ENCODE assay signal across 14 cellular contexts in the genomic region with DNA sequence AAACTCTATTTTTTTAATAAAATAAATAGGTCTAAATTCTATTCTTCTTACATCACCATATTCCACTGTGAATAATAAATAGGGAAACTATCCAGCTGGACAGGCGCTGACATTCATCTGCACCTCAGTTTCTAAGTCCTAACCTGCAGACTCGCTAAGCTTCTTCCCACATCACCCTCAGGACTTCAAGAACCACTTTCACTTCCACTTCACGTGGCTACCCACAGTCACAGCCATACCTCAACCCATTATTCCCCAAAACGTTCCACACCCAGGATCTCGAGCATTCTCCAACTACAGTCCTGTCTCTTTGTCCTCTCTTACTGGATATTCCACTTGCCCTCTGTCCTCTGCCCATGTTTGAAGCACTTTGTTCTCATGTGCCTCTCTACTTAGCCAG.
DNase-seq lines count a peak whose midpoint lies in the region; ATAC-seq and TF ChIP-seq lines count a peak whose summit lies in the region.
"Had no signal": no experiment of that assay in that cellular context is flagged by ENCODE, and none has a peak within 500 bp of the region (broad histone marks: within the 10 kb centered on the region; RNA-seq: fewer than 3 reads in every experiment).

No MANE protein-coding gene starts in this region.

- no peaks in the 10 kb centered on the region for H3K27me3 ChIP-seq in trophoblast cell (ENCODE audit: insufficient read depth, low read length)
- H3K27me3 ChIP-seq: hepatocyte, Peyer's patch had no signal

- H3K9me3 Mint-ChIP-seq in activated T-helper 1 cell treated with anti-CD3 and anti-CD28 coated beads, Interleukin-12 subunit alpha, Interleukin-12 subunit beta, Interleukin-2, Interleukin-4 antibody, amounts not matched to agents 30 ng/mL and 10 ng/mL and 1 ng/mL, durations not matched to agents 14 hours and 24 hours and 36 hours, result no peaks in the 10 kb centered on the region

- no peaks in the 10 kb centered on the region for H3K36me3 ChIP-seq in trophoblast cell (ENCODE audit: control insufficient read depth in 1 of 2, insufficient read depth in 2 of 2, low read length in 2 of 2)

- H3K79me2 ChIP-seq in trophoblast cell (ENCODE audit: control insufficient read depth, insufficient read depth, low read length, poor library complexity), result no peaks in the 10 kb centered on the region
- H3K79me2 ChIP-seq: hepatocyte had no signal

- no peak overlapping the region for H3K4me3 Mint-ChIP-seq in activated T-helper 1 cell treated with anti-CD3 and anti-CD28 coated beads, Interleukin-12 subunit alpha, Interleukin-12 subunit beta, Interleukin-2, Interleukin-4 antibody, amounts not matched to agents 30 ng/mL and 10 ng/mL and 1 ng/mL, durations not matched to agents 14 hours and 24 hours and 36 hours

- no peaks in the 10 kb centered on the region for H3K9me3 ChIP-seq in trophoblast cell (ENCODE audit: insufficient read depth, low read depth, low read length)
- H3K9me3 ChIP-seq: Peyer's patch had no signal

- no peak overlapping the region for H3K27ac ChIP-seq in trophoblast cell (ENCODE audit: low read depth, low read length)
- H3K27ac ChIP-seq: C4-2B, hepatocyte, Peyer's patch had no signal

- peaks cover 29% of the 10 kb centered on the region for H3K36me3 Mint-ChIP-seq in activated T-helper 1 cell treated with anti-CD3 and anti-CD28 coated beads, Interleukin-12 subunit alpha, Interleukin-12 subunit beta, Interleukin-2, Interleukin-4 antibody, amounts not matched to agents 30 ng/mL and 10 ng/mL and 1 ng/mL, durations not matched to agents 14 hours and 24 hours and 36 hours (ENCODE audit: low read depth)

- TF ChIP-seq CTCF in GM13976 (IDR thresholded peaks at IDR 0.05; ENCODE audit: borderline replicate concordance, control extremely low read depth, extremely low read depth, insufficient read depth, missing control alignments), result no peak

- no peak overlapping the region for H2BK5ac ChIP-seq in trophoblast cell (ENCODE audit: low read depth, low read length, poor library complexity)

- H2AFZ ChIP-seq in trophoblast cell (ENCODE audit: insufficient read depth, low read length, poor library complexity), result no peak overlapping the region
- H2AFZ ChIP-seq: hepatocyte had no signal

- H3K4ac ChIP-seq in trophoblast cell (ENCODE audit: low read depth, low read length), result no peak overlapping the region

- peak overlapping the region; percentile 2 for H3K27ac Mint-ChIP-seq in activated T-helper 1 cell treated with anti-CD3 and anti-CD28 coated beads, Interleukin-12 subunit alpha, Interleukin-12 subunit beta, Interleukin-2, Interleukin-4 antibody, amounts not matched to agents 30 ng/mL and 10 ng/mL and 1 ng/mL, durations not matched to agents 14 hours and 24 hours and 36 hours

- no peak overlapping the region for H3K14ac ChIP-seq in trophoblast cell (ENCODE audit: low read length)

- H3K18ac ChIP-seq in trophoblast cell (ENCODE audit: low read length), result no peak overlapping the region

- no peak overlapping the region for H4K12ac ChIP-seq in trophoblast cell (ENCODE audit: low read depth, low read length)

- H2AK5ac ChIP-seq in trophoblast cell (ENCODE audit: low read length), result no peak overlapping the region

- no peak overlapping the region for H3K23ac ChIP-seq in trophoblast cell (ENCODE audit: low read length)

- in situ Hi-C loops in GM13976 (cut with MboI; ENCODE audit: low sequenced_read_pairs, unreplicated experiment), result loop anchor here (25.0 kb wide), 1 partner anchor 786 kb away; no protein-coding TSS in a partner anchor

- H3K9ac ChIP-seq in trophoblast cell (ENCODE audit: low read length), result no peak overlapping the region

- no peak overlapping the region for H3K4me3 ChIP-seq in trophoblast cell (ENCODE audit: low read depth, low read length)
- H3K4me3 ChIP-seq: hepatocyte, lung, Peyer's patch had no signal

- no CpG with 5 or more reads among the region's 5 CpGs for WGBS in trophoblast cell (ENCODE audit: extremely low coverage, insufficient coverage, insufficient read length)

- no peak overlapping the region for H2BK120ac ChIP-seq in trophoblast cell (ENCODE audit: insufficient read depth, low read length, poor library complexity)

- H4K8ac ChIP-seq in trophoblast cell (ENCODE audit: low read depth, low read length), result no peak overlapping the region

- no peaks in the 10 kb centered on the region for H3K27me3 Mint-ChIP-seq in activated T-helper 1 cell treated with anti-CD3 and anti-CD28 coated beads, Interleukin-12 subunit alpha, Interleukin-12 subunit beta, Interleukin-2, Interleukin-4 antibody, amounts not matched to agents 30 ng/mL and 10 ng/mL and 1 ng/mL, durations not matched to agents 14 hours and 24 hours and 36 hours (ENCODE audit: insufficient read depth)

- peaks cover 19% of the 10 kb centered on the region for H3K4me1 Mint-ChIP-seq in activated T-helper 1 cell treated with anti-CD3 and anti-CD28 coated beads, Interleukin-12 subunit alpha, Interleukin-12 subunit beta, Interleukin-2, Interleukin-4 antibody, amounts not matched to agents 30 ng/mL and 10 ng/mL and 1 ng/mL, durations not matched to agents 14 hours and 24 hours and 36 hours (ENCODE audit: low read depth)

- no peaks in the 10 kb centered on the region for H3K79me1 ChIP-seq in trophoblast cell (ENCODE audit: low read length)

- no peak overlapping the region for H3K4me2 ChIP-seq in trophoblast cell (ENCODE audit: low read length)
- H3K4me2 ChIP-seq: hepatocyte had no signal

- H3K4me1 ChIP-seq in trophoblast cell (ENCODE audit: control insufficient read depth in 1 of 2, insufficient read depth in 2 of 2, low read length in 2 of 2), result no peaks in the 10 kb centered on the region
- H3K4me1 ChIP-seq: Peyer's patch had no signal

- DNase-seq in GM13976 (ENCODE audit: low spot score) (peak; percentile 2), trophoblast cell (no peak), DMS153 (lab: John Stamatoyannopoulos, UW) (no peak), glomerular visceral epithelial cell (ENCODE audit: extremely low spot score) (no peak)
- DNase-seq in activated T-helper 1 cell treated with anti-CD3 and anti-CD28 coated beads, Interleukin-12 subunit alpha, Interleukin-12 subunit beta, Interleukin-2, Interleukin-4 antibody, amounts not matched to agents 30 ng/mL and 10 ng/mL and 1 ng/mL, durations not matched to agents 14 hours and 24 hours and 36 hours (ENCODE audit: low spot score), result no peak
- DNase-seq: NCI-H2227 treated with DMSO at 0.1 percent for 48 hours, Peyer's patch, T1000 had no signal

- no peak overlapping the region for H4K91ac ChIP-seq in trophoblast cell (ENCODE audit: low read depth, low read length)

- ATAC-seq in GM19468 (IDR thresholded peaks at IDR 0.05; ENCODE audit: extremely low read depth, unreplicated experiment) (peak; percentile 16), HG02938 (IDR thresholded peaks at IDR 0.05; ENCODE audit: unreplicated experiment) (peak; percentile 54), HG03175 (IDR thresholded peaks at IDR 0.05; ENCODE audit: unreplicated experiment) (no peak)

- intact Hi-C loops in activated T-helper 1 cell treated with anti-CD3 and anti-CD28 coated beads, Interleukin-12 subunit alpha, Interleukin-12 subunit beta, Interleukin-2, Interleukin-4 antibody, amounts not matched to agents 30 ng/mL and 10 ng/mL and 1 ng/mL, durations not matched to agents 14 hours and 24 hours and 36 hours (cut with micrococcal nuclease), result loop anchor here (5.0 kb wide), 1 partner anchor 154 kb away; a partner anchor contains a TSS

- no peak overlapping the region for H2BK12ac ChIP-seq in trophoblast cell (ENCODE audit: low read length)
